10 cellular contexts compared by ENCODE assay signal in genomic region chr4:143358419-143358818, GRCh38. TPM values are rescaled to one million over a fixed set of nuclear protein-coding genes. Genes with fewer than 3 reads are reported as not detected.
DNase-seq lines count a peak whose midpoint lies in the region; ATAC-seq and TF ChIP-seq lines count a peak whose summit lies in the region.
"Had no signal": no experiment of that assay in that cellular context is flagged by ENCODE, and none has a peak within 500 bp of the region (broad histone marks: within the 10 kb centered on the region; RNA-seq: fewer than 3 reads in every experiment).

No MANE protein-coding gene starts in this region.

- peak overlapping the region in 4 of 7 donors; percentile 55 to 66 (median 62) for H3K4me3 Mint-ChIP-seq in CD8-positive, alpha-beta memory T cell
- H3K4me3 Mint-ChIP-seq: dendritic cell treated with granulocyte-macrophage colony-stimulating factor and Interleukin-4, amounts not matched to agents 40 ng/mL and 50 ng/mL, for 4 days had no signal

- H3K4me1 Mint-ChIP-seq in CD8-positive, alpha-beta memory T cell = peaks cover 16 to 25% (median 19%) of the 10 kb centered on the region in 3 donors

- WGBS in esophagus squamous epithelium, 2 donors = 37 to 50% methylated on average over 3 of the region's 3 CpGs

- intact Hi-C loops in PC-9 (cut with micrococcal nuclease; ENCODE audit: unreplicated experiment) = loop anchor here (10.0 kb wide), 1 partner anchor 884 kb away; no protein-coding TSS in a partner anchor
- intact Hi-C loops in esophagus squamous epithelium (cut with DNase I) = no loop called here
- intact Hi-C loops in gastrocnemius medialis (cut with DNase I; ENCODE audit: low total_unique reads) = no loop called here

- POLR2A ChIA-PET in CD8-positive, alpha-beta memory T cell (lab: Charles Lee) = no interaction called here
- POLR2A ChIA-PET in PC-9 (lab: Charles Lee; ENCODE audit: unreplicated experiment) = interaction anchor here (0.6 to 0.7 kb wide), 5 partner anchors 10 to 149 kb away, joined by 3 to 5 read pairs (median 4); no protein-coding TSS in a partner anchor

- H3K4me1 ChIP-seq in CD8-positive, alpha-beta memory T cell (ENCODE audit: insufficient read depth, low read length) = peaks cover 10% of the 10 kb centered on the region
- H3K4me1 ChIP-seq in PC-9 (replicated peaks; ENCODE audit: insufficient read depth) (peaks cover 56% of the 10 kb centered on the region), esophagus squamous epithelium (peaks cover 12 to 99% (median 61%) of the 10 kb centered on the region in 3 donors), gastrocnemius medialis (peaks cover 90 to 93% of the 10 kb centered on the region in 2 donors)

- TF ChIP-seq CTCF in PC-9 (conservative IDR thresholded peaks at IDR 0.05) (no peak), esophagus squamous epithelium (IDR thresholded peaks at IDR 0.05) (no peak), gastrocnemius medialis (IDR thresholded peaks at IDR 0.05 in 4 of 5, conservative IDR thresholded peaks at IDR 0.05 in 1 of 5) (no peak)

- peak overlapping the region in 6 of 8 donors; percentile 28 to 92 (median 80) for H3K27ac Mint-ChIP-seq in CD8-positive, alpha-beta memory T cell

- no peak overlapping the region for H3K4me3 ChIP-seq in CD8-positive, alpha-beta memory T cell (ENCODE audit: low read length)
- H3K4me3 ChIP-seq in PC-9 (no peak overlapping the region), esophagus squamous epithelium (peak overlapping the region in 1 of 4 donors; percentile 37), gastrocnemius medialis (no peak overlapping the region)

- CTCF ChIA-PET in CD8-positive, alpha-beta memory T cell (lab: Charles Lee) = interaction anchor here (1.4 kb wide), 1 partner anchor 18 kb away, joined by 3 read pairs; no protein-coding TSS in a partner anchor
- CTCF ChIA-PET in PC-9 (lab: Charles Lee) = interaction anchor here (0.6 kb wide), 1 partner anchor 175 kb away, joined by 4 read pairs; no protein-coding TSS in a partner anchor

- ATAC-seq in gastrocnemius medialis (no peak), HG03565 (IDR thresholded peaks at IDR 0.05; ENCODE audit: unreplicated experiment) (no peak), GM21447 (IDR thresholded peaks at IDR 0.05; ENCODE audit: unreplicated experiment) (no peak)

- H3K9me3 Mint-ChIP-seq in CD8-positive, alpha-beta memory T cell = no peaks in the 10 kb centered on the region
- H3K9me3 Mint-ChIP-seq: dendritic cell treated with granulocyte-macrophage colony-stimulating factor and Interleukin-4, amounts not matched to agents 40 ng/mL and 50 ng/mL, for 4 days had no signal

- peaks cover 54% of the 10 kb centered on the region for H3K79me2 ChIP-seq in PC-9 (ENCODE audit: low read depth)

- peaks cover 12% of the 10 kb centered on the region; the same call in 1 of the 2 replicates for H3F3A ChIP-seq in PC-9 (ENCODE audit: insufficient read depth, low read depth)

- peak overlapping the region; percentile 52 for H3K4me2 ChIP-seq in PC-9

- no peak overlapping the region for H3K27ac ChIP-seq in CD8-positive, alpha-beta memory T cell (ENCODE audit: low read depth, low read length)
- peak overlapping the region; percentile 87 for H3K27ac ChIP-seq in PC-9
- H3K27ac ChIP-seq in esophagus squamous epithelium = peak overlapping the region; percentile 55 to 90 (median 84)
- H3K27ac ChIP-seq in gastrocnemius medialis = peak overlapping the region; percentile 24 to 68 (median 42)

- peaks cover 0 to 2% of the 10 kb centered on the region in 2 donors for H3K27me3 Mint-ChIP-seq in CD8-positive, alpha-beta memory T cell
- H3K27me3 Mint-ChIP-seq: dendritic cell treated with granulocyte-macrophage colony-stimulating factor and Interleukin-4, amounts not matched to agents 40 ng/mL and 50 ng/mL, for 4 days had no signal

- H4K20me1 ChIP-seq in PC-9 (ENCODE audit: insufficient read depth) = no peaks in the 10 kb centered on the region

- H2AFZ ChIP-seq in PC-9 = no peak overlapping the region

- no TSS peak for BruUV-seq in PC-9 (replicated peaks; lab: Mats Ljungman, UMichigan)

- no peaks in the 10 kb centered on the region for H3K9me2 ChIP-seq in PC-9 (ENCODE audit: insufficient read depth)

- no peaks in the 10 kb centered on the region for H3K36me3 Mint-ChIP-seq in CD8-positive, alpha-beta memory T cell

- TF ChIP-seq POLR2A in esophagus squamous epithelium (IDR thresholded peaks at IDR 0.05) = no peak
- no peak for TF ChIP-seq POLR2A in gastrocnemius medialis (IDR thresholded peaks at IDR 0.05)

- H3K9me3 ChIP-seq in CD8-positive, alpha-beta memory T cell (ENCODE audit: low read length) = no peaks in the 10 kb centered on the region
- H3K9me3 ChIP-seq in PC-9 (ENCODE audit: insufficient read depth, low read depth) (no peaks in the 10 kb centered on the region), esophagus squamous epithelium (no peaks in the 10 kb centered on the region), gastrocnemius medialis (no peaks in the 10 kb centered on the region)

- no peak for DNase-seq in CD8-positive, alpha-beta memory T cell
- DNase-seq in PC-9 (no peak), esophagus squamous epithelium (lab: John Stamatoyannopoulos, UW) (no peak), gastrocnemius medialis (no peak), NCI-H774 (lab: John Stamatoyannopoulos, UW) (no peak)
- no peak for DNase-seq in stimulated activated CD8-positive, alpha-beta memory T cell treated with anti-CD3 and anti-CD28 coated beads, Interleukin-4, amount 100 ng/mL, for 48 hours
- DNase-seq: NCI-H2029 had no signal

- in situ Hi-C loops in gastrocnemius medialis (cut with MboI; ENCODE audit: low sequenced_read_pairs in 4 of 4) = no loop called here

- H3K27me3 ChIP-seq in CD8-positive, alpha-beta memory T cell (ENCODE audit: insufficient read depth, low read length, poor library complexity, severe bottlenecking) = no peaks in the 10 kb centered on the region
- H3K27me3 ChIP-seq in PC-9 (ENCODE audit: insufficient read depth, low read depth) (no peaks in the 10 kb centered on the region), esophagus squamous epithelium (no peaks in the 10 kb centered on the region), gastrocnemius medialis (no peaks in the 10 kb centered on the region)

- H3K36me3 ChIP-seq in CD8-positive, alpha-beta memory T cell (ENCODE audit: insufficient read depth, low read length) = no peaks in the 10 kb centered on the region
- no peaks in the 10 kb centered on the region for H3K36me3 ChIP-seq in PC-9 (ENCODE audit: low read depth)
- no peaks in the 10 kb centered on the region for H3K36me3 ChIP-seq in esophagus squamous epithelium
- no peaks in the 10 kb centered on the region for H3K36me3 ChIP-seq in gastrocnemius medialis

RNA-seq across cellular contexts. Expression of gene GAB1, which starts 21.7 kb away (rescaled TPM):
- total RNA-seq in CD8-positive, alpha-beta memory T cell = under 1 TPM; 0.15 to 0.95 TPM
- polyA plus RNA-seq in CD8-positive, alpha-beta memory T cell = 0.02 TPM
- total RNA-seq in PC-9 (2021) (27.4 and 29.4 TPM in 2 replicates), esophagus squamous epithelium (10 to 100 TPM; 25.7 to 37.6 (median 32.8) TPM), gastrocnemius medialis (10 to 100 TPM; 11.4 to 27.9 (median 26.6) TPM)

Comparison
In these comparisons a context has a peak if more than half of its experiments do, and no peak if none do; other contexts are left out.
1. RNA of gene GAB1, which starts 21.7 kb away (total RNA-seq): 25.7 to 37.6 TPM in esophagus squamous epithelium, 27.4 to 29.4 TPM in PC-9 and 11.4 to 27.9 TPM in gastrocnemius medialis; 0.15 to 0.95 TPM in CD8-positive, alpha-beta memory T cell; every median in the first group is over 4 times any median in the second.